In the genomic region with DNA sequence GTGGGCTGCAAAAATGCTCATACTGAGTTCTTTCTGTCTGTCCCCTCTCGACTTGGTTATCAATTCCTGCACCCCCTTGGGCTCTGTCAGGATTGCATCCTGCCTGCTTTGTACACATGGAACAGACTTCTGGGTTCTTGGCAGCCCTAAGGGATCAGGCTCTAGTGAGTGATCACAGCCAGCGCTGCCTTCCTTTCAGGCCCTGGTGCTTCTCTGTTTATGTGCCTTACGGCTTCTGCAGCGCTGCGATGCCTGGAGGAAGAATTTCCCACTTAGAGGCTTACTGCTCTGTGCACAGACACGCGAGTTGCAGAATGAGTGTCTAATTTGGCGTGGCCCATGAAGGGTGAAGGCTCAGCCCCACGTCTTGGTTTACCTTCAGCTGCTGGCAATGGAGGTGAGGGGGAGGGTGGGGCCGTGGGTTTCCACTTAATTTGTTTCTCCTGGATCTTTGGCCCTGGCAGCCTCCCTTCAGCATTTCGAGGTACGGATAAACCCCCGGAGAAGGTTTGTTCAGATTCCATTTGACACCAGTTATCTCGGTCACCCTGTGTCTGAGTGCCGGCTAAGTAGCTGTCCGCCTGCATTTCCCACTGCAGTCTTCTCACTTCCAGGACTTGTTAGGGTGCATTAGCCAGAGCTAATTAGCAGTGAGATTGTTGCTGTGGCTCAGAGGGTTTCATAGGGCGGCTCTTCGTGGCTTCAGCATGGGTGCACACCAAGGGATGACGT, we compare ENCODE assay signal across 17 cellular contexts.
A peak's percentile ranks its signal among the peaks of the same experiment; 100 is the strongest.
DNase-seq lines count a peak whose midpoint lies in the region; ATAC-seq and TF ChIP-seq lines count a peak whose summit lies in the region.
"Had no signal": no experiment of that assay in that cellular context is flagged by ENCODE, and none has a peak within 500 bp of the region (broad histone marks: within the 10 kb centered on the region; RNA-seq: fewer than 3 reads in every experiment).

No MANE protein-coding gene starts in this region.

- ATAC-seq in Right ventricle myocardium inferior, result peak; percentile 56
- ATAC-seq in right cardiac atrium, result peak; percentile 81 to 86
- ATAC-seq: CD8-positive, alpha-beta T cell; PC-3 had no signal

- TF ChIP-seq POLR2A in esophagus muscularis mucosa (IDR thresholded peaks at IDR 0.05; ENCODE audit: low read depth), result no peak

- no peaks in the 10 kb centered on the region for H3K9me3 ChIP-seq in right atrium auricular region
- no peaks in the 10 kb centered on the region for H3K9me3 ChIP-seq in esophagus muscularis mucosa
- no peaks in the 10 kb centered on the region for H3K9me3 ChIP-seq in right cardiac atrium (ENCODE audit: control insufficient read depth, low read length)
- H3K9me3 ChIP-seq: SJSA1 had no signal

- H3K4me3 ChIP-seq in right atrium auricular region (peak overlapping the region in 1 of 2 donors; percentile 12), esophagus muscularis mucosa (no peak overlapping the region), right cardiac atrium (ENCODE audit: low read length) (no peak overlapping the region)
- H3K4me3 ChIP-seq: BLaER1, SJSA1 had no signal

- no peak for TF ChIP-seq EP300 in esophagus muscularis mucosa (IDR thresholded peaks at IDR 0.05)

- H3K4me1 ChIP-seq in right atrium auricular region (peaks cover 0 to 19% of the 10 kb centered on the region in 2 donors), esophagus muscularis mucosa (peaks cover 0 to 10% (median 0%) of the 10 kb centered on the region in 4 donors), right cardiac atrium (ENCODE audit: control insufficient read depth, insufficient read depth, low read length) (no peaks in the 10 kb centered on the region)
- H3K4me1 ChIP-seq: SJSA1 had no signal

- peak overlapping the region in 1 of 2 donors; percentile 53 for H3K27ac ChIP-seq in right atrium auricular region
- no peak overlapping the region for H3K27ac ChIP-seq in esophagus muscularis mucosa (replicated peaks in 1 of 4)
- H3K27ac ChIP-seq in right cardiac atrium (ENCODE audit: low read length), result no peak overlapping the region
- H3K27ac ChIP-seq: BLaER1, RWPE1, SJSA1 had no signal

- H3K27me3 ChIP-seq in right atrium auricular region (no peaks in the 10 kb centered on the region), esophagus muscularis mucosa (peaks cover 0 to 4% (median 0%) of the 10 kb centered on the region in 4 donors), right cardiac atrium (ENCODE audit: control insufficient read depth, insufficient read depth) (no peaks in the 10 kb centered on the region)
- H3K27me3 ChIP-seq: BLaER1, SJSA1 had no signal

- DNase-seq in Right ventricle myocardium inferior (ENCODE audit: missing footprints) (no peak), right atrium auricular region (ENCODE audit: low spot score) (no peak), esophagus muscularis mucosa (ENCODE audit: extremely low spot score) (peak; percentile 91), right cardiac atrium (peak in 1 of 3 donors; percentile 55), retina (peak; percentile 39), NCI-H345 (lab: John Stamatoyannopoulos, UW) (no peak), HuH-7 (ENCODE audit: low spot score) (no peak)
- DNase-seq in activated naive CD4-positive, alpha-beta T cell (lab: John Stamatoyannopoulos, UW), result no peak
- DNase-seq: 8988T; CD8-positive, alpha-beta T cell; NCI-H187 treated with DMSO at 0.1 percent for 48 hours; NCI-H446; NCI-H774; PC-3 had no signal

- WGBS in esophagus muscularis mucosa, result 62% methylated on average over 14 of the region's 19 CpGs
- 37% methylated on average over 19 of the region's 19 CpGs for WGBS in right cardiac atrium

- H3K36me3 ChIP-seq in right atrium auricular region (no peaks in the 10 kb centered on the region), esophagus muscularis mucosa (no peaks in the 10 kb centered on the region)
- H3K36me3 ChIP-seq: BLaER1, SJSA1 had no signal

- intact Hi-C loops in Right ventricle myocardium inferior (cut with DNase I), result no loop called here
- intact Hi-C loops in esophagus muscularis mucosa (cut with DNase I), result no loop called here
- intact Hi-C loops in right cardiac atrium (cut with DNase I), result no loop called here

- TF ChIP-seq CTCF in right atrium auricular region (IDR thresholded peaks at IDR 0.05) (no peak), esophagus muscularis mucosa (IDR thresholded peaks at IDR 0.05) (no peak)

Comparison
In these comparisons a context has a peak if more than half of its experiments do, and no peak if none do; other contexts are left out.
1. DNase-seq: peak in esophagus muscularis mucosa (single experiment) and retina (single experiment); none in Right ventricle myocardium inferior (single experiment), right atrium auricular region (single experiment), NCI-H345 (single experiment), HuH-7 (single experiment) and activated naive CD4-positive, alpha-beta T cell (0 of 4).